In genomic region chr14:22411398-22411797, GRCh38 we compare ENCODE assay signal across 25 cellular contexts.
DNase-seq lines count a peak whose midpoint lies in the region; ATAC-seq and TF ChIP-seq lines count a peak whose summit lies in the region.
"Had no signal": no experiment of that assay in that cellular context is flagged by ENCODE, and none has a peak within 500 bp of the region (broad histone marks: within the 10 kb centered on the region; RNA-seq: fewer than 3 reads in every experiment).

No MANE protein-coding gene starts in this region.

- CTCF ChIA-PET in A673 (lab: Charles Lee), result interaction anchor here (0.7 kb wide), 1 partner anchor 754 kb away, joined by 4 read pairs; no protein-coding TSS in a partner anchor

- H3K9me3 Mint-ChIP-seq in natural killer cell treated with Interleukin-12 subunit alpha and Interleukin-12 subunit beta and Interleukin-15 and Interleukin-18, amount 100 ng/mL, for 72 hours, result no peaks in the 10 kb centered on the region
- H3K9me3 Mint-ChIP-seq: CD4-positive, alpha-beta memory T cell; CD4-positive, CD25-positive, alpha-beta regulatory T cell; CD8-positive, alpha-beta memory T cell had no signal

- H3K36me3 ChIP-seq in A673 (ENCODE audit: insufficient read depth, low read length, poor library complexity, severe bottlenecking) (no peaks in the 10 kb centered on the region), BLaER1 (no peaks in the 10 kb centered on the region), SK-N-MC (ENCODE audit: insufficient read depth, low read length) (no peaks in the 10 kb centered on the region), colonic mucosa (no peaks in the 10 kb centered on the region)

- POLR2A ChIA-PET in A673 (lab: Charles Lee; ENCODE audit: low non-redundant PET), result no interaction called here

- H3K4me2 ChIP-seq in BLaER1, result 0 out of 2 replicates have a peak overlapping the region, but pooled peaks have one; percentile 51

- H3K27ac Mint-ChIP-seq in natural killer cell treated with Interleukin-12 subunit alpha and Interleukin-12 subunit beta and Interleukin-15 and Interleukin-18, amount 100 ng/mL, for 72 hours, result no peak overlapping the region
- H3K27ac Mint-ChIP-seq: B cell; CD14-positive monocyte; CD4-positive, alpha-beta memory T cell; CD4-positive, CD25-positive, alpha-beta regulatory T cell; CD8-positive, alpha-beta memory T cell had no signal

- H3K9me3 ChIP-seq in A673 (ENCODE audit: low read depth, low read length, poor library complexity, severe bottlenecking), result no peaks in the 10 kb centered on the region
- no peaks in the 10 kb centered on the region for H3K9me3 ChIP-seq in BLaER1
- H3K9me3 ChIP-seq in SK-N-MC (ENCODE audit: low read depth, low read length), result no peaks in the 10 kb centered on the region
- no peaks in the 10 kb centered on the region for H3K9me3 ChIP-seq in colonic mucosa

- H3K4me1 ChIP-seq in A673 (ENCODE audit: insufficient read depth, low read length, poor library complexity, severe bottlenecking) (peaks cover 65% of the 10 kb centered on the region), BLaER1 (peaks cover 39% of the 10 kb centered on the region), colonic mucosa (no peaks in the 10 kb centered on the region)

- BruUV-seq in A673 (replicated peaks; lab: Mats Ljungman, UMichigan), result no TSS peak

- peak overlapping the region; percentile 98 for H3K27ac ChIP-seq in A673 (ENCODE audit: low read depth, low read length, poor library complexity, severe bottlenecking)
- no peak overlapping the region for H3K27ac ChIP-seq in BLaER1
- H3K27ac ChIP-seq in SK-N-MC, result peak overlapping the region; percentile 99
- no peak overlapping the region for H3K27ac ChIP-seq in colonic mucosa

- peaks cover 16% of the 10 kb centered on the region in 2 donors for H3K4me1 Mint-ChIP-seq in natural killer cell treated with Interleukin-12 subunit alpha and Interleukin-12 subunit beta and Interleukin-15 and Interleukin-18, amount 100 ng/mL, for 72 hours (ENCODE audit: low read depth in 2 of 2)
- H3K4me1 Mint-ChIP-seq: B cell; CD4-positive, alpha-beta memory T cell; CD4-positive, CD25-positive, alpha-beta regulatory T cell; CD8-positive, alpha-beta memory T cell had no signal

- no peak overlapping the region for H3K4me3 ChIP-seq in A673 (ENCODE audit: low read depth, low read length, poor library complexity, severe bottlenecking)
- no peak overlapping the region for H3K4me3 ChIP-seq in BLaER1
- peak overlapping the region; percentile 65 for H3K4me3 ChIP-seq in SK-N-MC
- no peak overlapping the region for H3K4me3 ChIP-seq in colonic mucosa
- H3K4me3 ChIP-seq: GM12878 had no signal

- no peak overlapping the region for H3K4me3 Mint-ChIP-seq in natural killer cell treated with Interleukin-12 subunit alpha and Interleukin-12 subunit beta and Interleukin-15 and Interleukin-18, amount 100 ng/mL, for 72 hours
- H3K4me3 Mint-ChIP-seq: B cell; CD14-positive monocyte; CD4-positive, alpha-beta memory T cell; CD4-positive, CD25-positive, alpha-beta regulatory T cell; CD8-positive, alpha-beta memory T cell had no signal

- no peak for DNase-seq in A673 (ENCODE audit: low spot score)
- peak; percentile 24 for DNase-seq in NCI-H69 (lab: John Stamatoyannopoulos, UW)
- DNase-seq in SK-N-MC (ENCODE audit: low read depth, low spot score), result peak; percentile 65
- no peak for DNase-seq in natural killer cell treated with Interleukin-12 subunit alpha and Interleukin-12 subunit beta and Interleukin-15 and Interleukin-18, amount 100 ng/mL, for 72 hours (ENCODE audit: low spot score)
- DNase-seq in activated naive CD4-positive, alpha-beta T cell treated with anti-CD3 and anti-CD28 coated beads, Interleukin-2, amount 50 U/mL, for 16 hours, result no peak
- DNase-seq in colonic mucosa, result no peak
- DNase-seq in activated CD8-positive, alpha-beta memory T cell treated with anti-CD3 and anti-CD28 coated beads, Interleukin-2, amount 50 U/mL, for 4 hours, result no peak
- DNase-seq: 8988T; AML-193; C1 segment of cervical spinal cord; CD4-positive, alpha-beta memory T cell; CD4-positive, CD25-positive, alpha-beta regulatory T cell; CD8-positive, alpha-beta memory T cell; COR-L47; DMS 273 treated with DMSO at 0.1 percent for 48 hours; DMS153; DMS53; DMS79; DND-41; EL; GDM1 had no signal

- no peaks in the 10 kb centered on the region for H3K36me3 Mint-ChIP-seq in natural killer cell treated with Interleukin-12 subunit alpha and Interleukin-12 subunit beta and Interleukin-15 and Interleukin-18, amount 100 ng/mL, for 72 hours
- H3K36me3 Mint-ChIP-seq: CD14-positive monocyte; CD4-positive, alpha-beta memory T cell; CD4-positive, CD25-positive, alpha-beta regulatory T cell; CD8-positive, alpha-beta memory T cell had no signal

- H3K9ac ChIP-seq in BLaER1, result no peak overlapping the region
- H3K9ac ChIP-seq in SK-N-MC (ENCODE audit: insufficient read length), result peak overlapping the region; percentile 61
- no peak overlapping the region for H3K9ac ChIP-seq in colonic mucosa (ENCODE audit: low read depth in 2 of 2, low read length in 2 of 2)

- no peak for ATAC-seq in natural killer cell treated with Interleukin-12 subunit alpha and Interleukin-12 subunit beta and Interleukin-15 and Interleukin-18, amount 100 ng/mL, for 72 hours
- ATAC-seq: GM12878 had no signal

- no peaks in the 10 kb centered on the region for H3K27me3 Mint-ChIP-seq in natural killer cell treated with Interleukin-12 subunit alpha and Interleukin-12 subunit beta and Interleukin-15 and Interleukin-18, amount 100 ng/mL, for 72 hours
- H3K27me3 Mint-ChIP-seq: CD4-positive, alpha-beta memory T cell; CD4-positive, CD25-positive, alpha-beta regulatory T cell; CD8-positive, alpha-beta memory T cell had no signal

- TF ChIP-seq CTCF in A673 (conservative IDR thresholded peaks at IDR 0.05; ENCODE audit: low read depth, low read length) (no peak), colonic mucosa (IDR thresholded peaks at IDR 0.05) (no peak)

- no peaks in the 10 kb centered on the region for H4K20me1 ChIP-seq in BLaER1

- intact Hi-C loops in A673 (cut with micrococcal nuclease; ENCODE audit: unreplicated experiment) (no loop called here), colonic mucosa (cut with DNase I) (no loop called here)

- no peaks in the 10 kb centered on the region for H3K27me3 ChIP-seq in A673 (replicated peaks; ENCODE audit: insufficient read depth, low read depth, low read length, poor library complexity)
- H3K27me3 ChIP-seq in BLaER1, result no peaks in the 10 kb centered on the region
- no peaks in the 10 kb centered on the region for H3K27me3 ChIP-seq in colonic mucosa

Comparison
In these comparisons a context has a peak if more than half of its experiments do, and no peak if none do; other contexts are left out.
1. DNase-seq: peak in NCI-H69 (single experiment) and SK-N-MC (single experiment); none in A673 (single experiment), natural killer cell treated with Interleukin-12 subunit alpha and Interleukin-12 subunit beta and Interleukin-15 and Interleukin-18, amount 100 ng/mL, for 72 hours (single experiment), activated naive CD4-positive, alpha-beta T cell treated with anti-CD3 and anti-CD28 coated beads, Interleukin-2, amount 50 U/mL, for 16 hours (single experiment), colonic mucosa (single experiment) and activated CD8-positive, alpha-beta memory T cell treated with anti-CD3 and anti-CD28 coated beads, Interleukin-2, amount 50 U/mL, for 4 hours (single experiment).
2. H3K27ac ChIP-seq: peak in A673 (single experiment) and SK-N-MC (single experiment); none in BLaER1 (single experiment) and colonic mucosa (single experiment).